ENCODE assay signal across 8 cellular contexts in the genomic region with DNA sequence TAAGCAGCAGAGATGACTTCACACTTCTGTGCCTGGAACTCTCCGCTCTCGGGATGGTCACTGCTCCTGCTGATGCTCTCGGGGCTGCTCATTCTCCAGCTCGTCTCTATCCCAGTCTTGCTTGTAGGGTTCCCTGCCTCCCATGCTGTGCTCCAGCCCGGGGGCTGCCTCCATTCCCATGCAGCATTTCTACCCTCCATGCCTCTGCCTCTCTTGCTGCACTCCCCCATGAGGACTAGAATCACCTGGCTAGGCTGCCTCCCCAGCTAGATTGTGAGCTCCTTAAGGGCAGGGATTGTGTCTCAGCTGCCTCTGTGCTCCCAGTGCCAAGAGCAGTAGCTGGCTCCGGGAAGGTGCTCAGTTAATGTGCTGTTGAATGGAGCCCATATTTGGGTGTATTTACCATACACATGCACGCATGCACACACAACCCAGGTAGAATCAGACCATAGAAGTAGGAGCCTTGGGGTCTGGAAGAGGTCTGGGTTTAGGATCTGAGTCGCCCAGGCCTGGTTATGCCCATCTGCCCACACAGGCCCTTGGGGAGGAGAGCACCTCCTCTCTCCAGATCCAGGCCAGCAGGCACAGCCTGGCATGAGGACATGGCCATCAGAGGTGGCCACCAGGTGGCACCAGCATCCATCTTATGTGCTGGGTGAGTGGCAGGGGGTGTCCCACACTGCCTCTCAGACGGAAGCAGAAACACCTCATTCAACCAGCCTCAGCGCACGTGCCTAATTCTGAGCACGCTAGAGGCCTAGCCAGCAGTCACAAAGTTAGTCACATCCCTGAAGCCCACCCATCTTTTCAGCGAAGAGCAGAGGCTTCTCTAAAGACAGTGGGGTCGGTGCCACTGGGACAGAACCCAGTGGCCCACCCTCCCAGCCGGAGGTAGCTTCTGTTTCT. TPM values are rescaled to one million over a fixed set of nuclear protein-coding genes. Genes with fewer than 3 reads are reported as not detected.
A peak's percentile ranks its signal among the peaks of the same experiment; 100 is the strongest.
DNase-seq lines count a peak whose midpoint lies in the region; ATAC-seq, FAIRE-seq and TF ChIP-seq lines count a peak whose summit lies in the region.

No MANE protein-coding gene starts in this region.

- H3K27ac ChIP-seq in neutrophil = no peak overlapping the region
- H3K27ac ChIP-seq in thyroid gland = no peak overlapping the region

- H3K4me1 ChIP-seq in neutrophil (ENCODE audit: control insufficient read depth in 1 of 2, insufficient read depth in 1 of 2, low read depth in 1 of 2, low read length in 1 of 2) (peaks cover 7% of the 10 kb centered on the region in 2 experiments), thyroid gland (peaks cover 0 to 12% of the 10 kb centered on the region in 2 donors)

- H3K36me3 ChIP-seq in neutrophil (peaks cover 42% of the 10 kb centered on the region), thyroid gland (peaks cover 25 to 37% of the 10 kb centered on the region in 2 donors)

- H3K9me3 ChIP-seq in neutrophil = no peaks in the 10 kb centered on the region
- H3K9me3 ChIP-seq in thyroid gland = no peaks in the 10 kb centered on the region

- WGBS in thyroid gland, 2 donors = 64 to 66% methylated on average over 13 to 15 of the region's 15 CpGs

- intact Hi-C loops in thyroid gland (cut with DNase I) = loop anchor here (5.0 to 10.0 kb wide), 3 partner anchors 37 to 355 kb away; a partner anchor contains a TSS

- ATAC-seq in GM21529 (IDR thresholded peaks at IDR 0.05; ENCODE audit: unreplicated experiment) = peak; percentile 84

- DNase-seq in D721Med (ENCODE audit: insufficient read length, low spot score) (peak; percentile 93), KBM-7 (peak; percentile 92), RCC 7860 (ENCODE audit: low spot score) (peak; percentile 66), fibroblast of peridontal ligament (ENCODE audit: extremely low read depth) (peak; percentile 73), thyroid gland (peak; percentile 90 to 92)
- peak; percentile 82 to 83 for DNase-seq in activated T-helper 1 cell treated with anti-CD3 and anti-CD28 coated beads, Interleukin-2, amount 50 U/mL, for 16 hours (ENCODE audit: low read depth in 1 of 2, low spot score in 1 of 2)

- peak; percentile 98 for TF ChIP-seq CTCF in D721Med (IDR thresholded peaks at IDR 0.05; ENCODE audit: insufficient read depth, missing control alignments)
- peak; percentile 84 for TF ChIP-seq CTCF in neutrophil (IDR thresholded peaks at IDR 0.05)
- TF ChIP-seq CTCF in thyroid gland (IDR thresholded peaks at IDR 0.05) = peak; percentile 70 to 95 (median 89)

- no peak for TF ChIP-seq POLR2A in thyroid gland (IDR thresholded peaks at IDR 0.05)

- in situ Hi-C loops in KBM-7 (cut with MboI; ENCODE audit: low pct_unique_long_range_greater_than_20kb, low sequenced_read_pairs) = no loop called here

- FAIRE-seq in D721Med (lab: Jason Lieb, UNC) (no peak), RCC 7860 (lab: Jason Lieb, UNC) (no peak)

- H3K27me3 ChIP-seq in neutrophil = no peaks in the 10 kb centered on the region
- no peaks in the 10 kb centered on the region for H3K27me3 ChIP-seq in thyroid gland

- H3K4me3 ChIP-seq in neutrophil (ENCODE audit: low read depth in 1 of 2, low read length in 1 of 2) (no peak overlapping the region), thyroid gland (replicated peaks in 1 of 3) (no peak overlapping the region)

RNA-seq across cellular contexts. Expression of a gene that starts 9.3 kb away (rescaled TPM):
- total RNA-seq in thyroid gland = 10 to 100 TPM; 35.7 to 71.7 (median 42.4) TPM

RNA-seq across cellular contexts. Expression of a gene that starts 11.6 kb away (rescaled TPM):
- 10 to 100 TPM; 54.7 to 79.0 (median 57.4) TPM for total RNA-seq in thyroid gland

RNA-seq across cellular contexts. Expression of a gene that starts 12.8 kb away (rescaled TPM):
- 1 to 10 TPM; 1.6 to 5.8 (median 3.1) TPM for total RNA-seq in thyroid gland

RNA-seq across cellular contexts. Expression of a gene that starts 13.3 kb away (rescaled TPM):
- 10 to 100 TPM; 11.6 to 19.8 (median 13.0) TPM for total RNA-seq in thyroid gland

RNA-seq across cellular contexts. Expression of a gene that starts 42.6 kb away (rescaled TPM):
- 100 to 1,000 TPM in 2 of 4 donors, 10 to 100 TPM in 2; 65.3 to 161 (median 99.2) TPM for total RNA-seq in thyroid gland
